In genomic region chr11:66338276-66339162, GRCh38 we compare ENCODE assay signal across 18 cellular contexts. TPM values are rescaled to one million over a fixed set of nuclear protein-coding genes. Genes with fewer than 3 reads are reported as not detected.
A peak's percentile ranks its signal among the peaks of the same experiment; 100 is the strongest.
DNase-seq lines count a peak whose midpoint lies in the region; ATAC-seq, FAIRE-seq and TF ChIP-seq lines count a peak whose summit lies in the region.
"Had no signal": no experiment of that assay in that cellular context is flagged by ENCODE, and none has a peak within 500 bp of the region (broad histone marks: within the 10 kb centered on the region; RNA-seq: fewer than 3 reads in every experiment).

No MANE protein-coding gene starts in this region.

- DNase-seq in heart left ventricle (peak in 3 of 5 donors; percentile 22 to 38 (median 23)), left ventricle myocardium superior (no peak), keratinocyte (ENCODE audit: low read depth, low spot score) (no peak), upper lobe of right lung (peak; percentile 42), esophagus muscularis mucosa (ENCODE audit: extremely low spot score) (no peak)
- DNase-seq: activated CD8-positive, alpha-beta memory T cell treated with anti-CD3 and anti-CD28 coated beads, Interleukin-2, amount 10 ng/mL, durations not matched to agents 7 days and 5 days; dermis blood vessel endothelial cell; DMS153; KBM-7; NCI-H1694; NCI-H510A treated with DMSO at 0.1 percent for 48 hours; OCI-M1 had no signal

- H3K27me3 ChIP-seq in heart left ventricle: no peaks in the 10 kb centered on the region
- H3K27me3 ChIP-seq in keratinocyte (ENCODE audit: control insufficient read depth, extremely low read depth, insufficient read depth, low read length): no peaks in the 10 kb centered on the region
- no peaks in the 10 kb centered on the region for H3K27me3 ChIP-seq in upper lobe of right lung
- H3K27me3 ChIP-seq in esophagus muscularis mucosa: no peaks in the 10 kb centered on the region

- dilution Hi-C loops in keratinocyte (cut with MboI; ENCODE audit: extremely low pct_ligation_motif_present, low sequenced_read_pairs): no loop called here

- no peaks in the 10 kb centered on the region for H3K9me3 ChIP-seq in heart left ventricle
- H3K9me3 ChIP-seq in keratinocyte (ENCODE audit: control insufficient read depth, low read depth, low read length): no peaks in the 10 kb centered on the region
- no peaks in the 10 kb centered on the region for H3K9me3 ChIP-seq in upper lobe of right lung
- H3K9me3 ChIP-seq in esophagus muscularis mucosa: no peaks in the 10 kb centered on the region

- ATAC-seq in heart left ventricle (no peak), left ventricle myocardium superior (no peak), upper lobe of right lung (no peak), HG02884 (IDR thresholded peaks at IDR 0.05; ENCODE audit: unreplicated experiment) (no peak), HG02798 (IDR thresholded peaks at IDR 0.05; ENCODE audit: poor library complexity, unreplicated experiment) (no peak)
- ATAC-seq: activated CD8-positive, alpha-beta memory T cell treated with anti-CD3 and anti-CD28 coated beads, Interleukin-2, amount 10 ng/mL, durations not matched to agents 7 days and 5 days had no signal

- no peak for TF ChIP-seq CTCF in heart left ventricle (IDR thresholded peaks at IDR 0.05)
- peak in 1 of 3 experiments; percentile 16 for TF ChIP-seq CTCF in keratinocyte (optimal IDR thresholded peaks at IDR 0.05 in 1 of 3, IDR thresholded peaks at IDR 0.05 in 1 of 3, conservative IDR thresholded peaks at IDR 0.05 in 1 of 3; ENCODE audit: extremely low read depth in 1 of 3, insufficient read depth in 2 of 3, low read length in 3 of 3)
- no peak for TF ChIP-seq CTCF in upper lobe of right lung (IDR thresholded peaks at IDR 0.05)
- no peak for TF ChIP-seq CTCF in esophagus muscularis mucosa (IDR thresholded peaks at IDR 0.05)

- intact Hi-C loops in heart left ventricle (cut with DNase I) (loop anchor here in 1 of 10 donors (5.0 kb wide), 1 partner anchor 46 kb away; the partner anchor contains the start of gene TMEM151A), left ventricle myocardium superior (cut with micrococcal nuclease) (no loop called here), upper lobe of right lung (cut with DNase I) (no loop called here), esophagus muscularis mucosa (cut with DNase I) (no loop called here)

- FAIRE-seq in keratinocyte (lab: Jason Lieb, UNC): no peak

- peaks cover 6% of the 10 kb centered on the region for H3K9me1 ChIP-seq in keratinocyte (ENCODE audit: control insufficient read depth, extremely low read depth, insufficient read depth, low read length)

- peak overlapping the region; percentile 85 for H3K4me2 ChIP-seq in keratinocyte (ENCODE audit: control insufficient read depth, extremely low read depth, insufficient read depth, low read depth, low read length)

- peaks cover 30% of the 10 kb centered on the region for H3K79me2 ChIP-seq in keratinocyte (ENCODE audit: control insufficient read depth, insufficient read depth, low read length)

- H3K9ac ChIP-seq in keratinocyte (ENCODE audit: control insufficient read depth, extremely low read depth, insufficient read depth, low read length): peak overlapping the region; percentile 85

- TF ChIP-seq POLR2A in heart left ventricle (IDR thresholded peaks at IDR 0.05) (no peak), esophagus muscularis mucosa (IDR thresholded peaks at IDR 0.05; ENCODE audit: low read depth) (no peak)

- H3K4me3 ChIP-seq in heart left ventricle (no peak overlapping the region), keratinocyte (ENCODE audit: control insufficient read depth in 2 of 3, extremely low read depth in 1 of 3, insufficient read depth in 2 of 3, low read depth in 1 of 3, low read length in 3 of 3) (peak overlapping the region in 1 of 3 experiments; percentile 54), upper lobe of right lung (no peak overlapping the region), esophagus muscularis mucosa (no peak overlapping the region)
- H3K4me3 ChIP-seq: lung had no signal

- TF ChIP-seq EP300 in esophagus muscularis mucosa (IDR thresholded peaks at IDR 0.05): no peak

- H4K20me1 ChIP-seq in keratinocyte (ENCODE audit: control insufficient read depth, extremely low read depth, insufficient read depth, low read length): peaks cover under 1% of the 10 kb centered on the region

- peaks cover 4 to 38% (median 23%) of the 10 kb centered on the region in 12 donors for H3K4me1 ChIP-seq in heart left ventricle
- H3K4me1 ChIP-seq in keratinocyte (ENCODE audit: control insufficient read depth, extremely low read depth, insufficient read depth, low read length): peaks cover 51% of the 10 kb centered on the region
- H3K4me1 ChIP-seq in upper lobe of right lung: peaks cover 27% of the 10 kb centered on the region
- H3K4me1 ChIP-seq in esophagus muscularis mucosa: peaks cover 24 to 41% (median 34%) of the 10 kb centered on the region in 4 donors

- WGBS in heart left ventricle, 4 donors: 85 to 92% (median 88%) methylated on average over 11 to 17 of the region's 17 CpGs
- WGBS in esophagus muscularis mucosa: 90% methylated on average over 5 of the region's 17 CpGs

- H3K27ac ChIP-seq in heart left ventricle (no peak overlapping the region), angular gyrus (ENCODE audit: low read depth, low read length) (peak overlapping the region; percentile 46), keratinocyte (ENCODE audit: control insufficient read depth, insufficient read depth, low read length) (peak overlapping the region; percentile 97), upper lobe of right lung (no peak overlapping the region), esophagus muscularis mucosa (replicated peaks in 1 of 4) (no peak overlapping the region)

- no peak overlapping the region for H2AFZ ChIP-seq in keratinocyte (ENCODE audit: control insufficient read depth, low read length)

- H3K36me3 ChIP-seq in heart left ventricle (peaks cover 0 to 57% (median 39%) of the 10 kb centered on the region in 9 donors), keratinocyte (ENCODE audit: control insufficient read depth in 2 of 2, extremely low read depth in 1 of 2, insufficient read depth in 2 of 2, low read length in 2 of 2) (peaks cover 22 to 39% of the 10 kb centered on the region in 2 experiments), upper lobe of right lung (peaks cover 38% of the 10 kb centered on the region), esophagus muscularis mucosa (peaks cover 31 to 66% (median 64%) of the 10 kb centered on the region in 4 donors)

RNA-seq across cellular contexts. Expression of gene RIN1, which starts 2.3 kb away (rescaled TPM):
- total RNA-seq in heart left ventricle (1 to 10 TPM in 8 of 9 donors, under 1 TPM in 1; 0.99 to 5.2 (median 1.5) TPM), left ventricle myocardium superior (1.7 TPM), upper lobe of right lung (7.4 TPM), esophagus muscularis mucosa (1 to 10 TPM; 3.1 to 6.6 (median 4.5) TPM)
- polyA plus RNA-seq in heart left ventricle (1 to 10 TPM; 1.3 to 2.9 TPM), keratinocyte (10.6 to 18.6 TPM (median 16.1 TPM) in 3 replicates)
- 7.9 TPM for polyA plus RNA-seq in keratinocyte (2011; ENCODE audit: low read depth)
- 6.2 and 20.7 TPM in 2 replicates for polyA plus RNA-seq in keratinocyte (2011; cell fraction: cytosol; rRNA removed)
- polyA plus RNA-seq in keratinocyte (2011; cell fraction: nucleus; rRNA removed): 19.3 and 34.2 TPM in 2 replicates
- 28.8 and 29.9 TPM in 2 replicates for polyA plus RNA-seq in keratinocyte (2012; ENCODE audit: low replicate concordance)
- 7.6 to 19.7 TPM (median 10.7 TPM) in 3 replicates for polyA minus RNA-seq in keratinocyte
- polyA minus RNA-seq in keratinocyte (2011; cell fraction: cytosol; rRNA and poly(A)+ RNA removed): 44.9 TPM
- polyA minus RNA-seq in keratinocyte (2011; cell fraction: nucleus; rRNA and poly(A)+ RNA removed): 20.1 and 21.6 TPM in 2 replicates

RNA-seq across cellular contexts. Expression of gene BRMS1, which starts 6.4 kb away (rescaled TPM):
- total RNA-seq in heart left ventricle (10 to 100 TPM in 8 of 9 donors, 1 to 10 TPM in 1; 9.7 to 39.2 (median 16.5) TPM), left ventricle myocardium superior (14.7 TPM), upper lobe of right lung (32.1 TPM), esophagus muscularis mucosa (10 to 100 TPM; 22.8 to 35.1 (median 34.1) TPM)
- polyA plus RNA-seq in heart left ventricle (10 to 100 TPM; 24.7 to 77.4 TPM), keratinocyte (61.4 to 65.8 TPM (median 64.8 TPM) in 3 replicates)
- polyA plus RNA-seq in keratinocyte (2011; ENCODE audit: low read depth): 31.0 TPM
- polyA plus RNA-seq in keratinocyte (2011; cell fraction: cytosol; rRNA removed): 37.7 and 68.6 TPM in 2 replicates
- 44.0 and 44.5 TPM in 2 replicates for polyA plus RNA-seq in keratinocyte (2011; cell fraction: nucleus; rRNA removed)
- 38.4 and 73.3 TPM in 2 replicates for polyA plus RNA-seq in keratinocyte (2012; ENCODE audit: low replicate concordance)
- 14.7 to 32.2 TPM (median 21.4 TPM) in 3 replicates for polyA minus RNA-seq in keratinocyte
- 28.6 TPM for polyA minus RNA-seq in keratinocyte (2011; cell fraction: cytosol; rRNA and poly(A)+ RNA removed)
- polyA minus RNA-seq in keratinocyte (2011; cell fraction: nucleus; rRNA and poly(A)+ RNA removed): 9.1 and 10.6 TPM in 2 replicates

RNA-seq across cellular contexts. Expression of gene B4GAT1, which starts 8.9 kb away (rescaled TPM):
- total RNA-seq in heart left ventricle (100 to 1,000 TPM in 1 of 9 donors, 10 to 100 TPM in 8; 37.3 to 109 (median 52.3) TPM), left ventricle myocardium superior (55.1 TPM), upper lobe of right lung (27.4 TPM), esophagus muscularis mucosa (10 to 100 TPM; 32.0 to 71.4 (median 50.0) TPM)
- polyA plus RNA-seq in heart left ventricle (10 to 100 TPM; 37.2 to 54.0 TPM), keratinocyte (5.2 to 6.0 TPM (median 5.7 TPM) in 3 replicates)
- 2.8 TPM for polyA plus RNA-seq in keratinocyte (2011; ENCODE audit: low read depth)
- polyA plus RNA-seq in keratinocyte (2011; cell fraction: cytosol; rRNA removed): 2.3 and 3.2 TPM in 2 replicates
- polyA plus RNA-seq in keratinocyte (2011; cell fraction: nucleus; rRNA removed): 7.9 and 11.1 TPM in 2 replicates
- 8.2 and 9.6 TPM in 2 replicates for polyA plus RNA-seq in keratinocyte (2012; ENCODE audit: low replicate concordance)
- polyA minus RNA-seq in keratinocyte: 2.2 to 3.3 TPM (median 3.3 TPM) in 3 replicates
- 7.1 TPM for polyA minus RNA-seq in keratinocyte (2011; cell fraction: cytosol; rRNA and poly(A)+ RNA removed)
- 4.7 and 6.7 TPM in 2 replicates for polyA minus RNA-seq in keratinocyte (2011; cell fraction: nucleus; rRNA and poly(A)+ RNA removed)

RNA-seq across cellular contexts. Expression of gene CD248, which starts 21.7 kb away (rescaled TPM):
- 10 to 100 TPM in 5 of 9 donors, 1 to 10 TPM in 4; 6.5 to 33.1 (median 11.8) TPM for total RNA-seq in heart left ventricle
- polyA plus RNA-seq in heart left ventricle: 10 to 100 TPM in 1 of 2 donors, 1 to 10 TPM in 1; 6.0 to 19.9 TPM
- 11.1 TPM for total RNA-seq in left ventricle myocardium superior
- polyA plus RNA-seq in keratinocyte: 0.02 to 0.40 TPM (median 0.12 TPM) in 3 replicates
- polyA plus RNA-seq in keratinocyte (2011; ENCODE audit: low read depth): 0.37 TPM
- polyA plus RNA-seq in keratinocyte (2011; cell fraction: cytosol; rRNA removed): 0.05 and 0.06 TPM in 2 replicates
- 0.31 and 0.40 TPM in 2 replicates for polyA plus RNA-seq in keratinocyte (2011; cell fraction: nucleus; rRNA removed)
- polyA plus RNA-seq in keratinocyte (2012; ENCODE audit: low replicate concordance): 0.06 and 1.2 TPM in 2 replicates
- polyA minus RNA-seq in keratinocyte: 0.23 to 0.52 TPM in 2 of 3 replicates, not detected in the other
- not detected for polyA minus RNA-seq in keratinocyte (2011; cell fraction: cytosol; rRNA and poly(A)+ RNA removed)
- 0.21 TPM in 1 of 2 replicates, not detected in the other for polyA minus RNA-seq in keratinocyte (2011; cell fraction: nucleus; rRNA and poly(A)+ RNA removed)
- total RNA-seq in upper lobe of right lung: 10.0 TPM
- 10 to 100 TPM; 23.0 to 83.8 (median 33.0) TPM for total RNA-seq in esophagus muscularis mucosa
- total RNA-seq: H4 had no signal
- polyA plus RNA-seq: neural cell had no signal

RNA-seq across cellular contexts. Expression of gene SLC29A2, which starts 33.0 kb away (rescaled TPM):
- total RNA-seq in heart left ventricle (10 to 100 TPM in 6 of 9 donors, 1 to 10 TPM in 3; 6.8 to 30.9 (median 13.1) TPM), left ventricle myocardium superior (22.6 TPM), upper lobe of right lung (14.2 TPM), esophagus muscularis mucosa (1 to 10 TPM in 3 of 4 donors, under 1 TPM in 1; 0.50 to 3.6 (median 1.7) TPM)
- polyA plus RNA-seq in heart left ventricle (10 to 100 TPM; 18.2 to 29.7 TPM), keratinocyte (1.3 to 2.7 TPM (median 1.7 TPM) in 3 replicates)
- polyA plus RNA-seq in keratinocyte (2011; ENCODE audit: low read depth): 0.27 TPM
- 2.0 and 2.5 TPM in 2 replicates for polyA plus RNA-seq in keratinocyte (2011; cell fraction: cytosol; rRNA removed)
- polyA plus RNA-seq in keratinocyte (2011; cell fraction: nucleus; rRNA removed): 6.3 and 6.7 TPM in 2 replicates
- polyA plus RNA-seq in keratinocyte (2012; ENCODE audit: low replicate concordance): 2.9 and 3.8 TPM in 2 replicates
- 1.5 to 7.7 TPM (median 1.6 TPM) in 3 replicates for polyA minus RNA-seq in keratinocyte
- 2.3 TPM for polyA minus RNA-seq in keratinocyte (2011; cell fraction: cytosol; rRNA and poly(A)+ RNA removed)
- 1.2 and 2.0 TPM in 2 replicates for polyA minus RNA-seq in keratinocyte (2011; cell fraction: nucleus; rRNA and poly(A)+ RNA removed)

Comparison
In these comparisons a context has a peak if more than half of its experiments do, and no peak if none do; other contexts are left out.
1. DNase-seq: peak in heart left ventricle (3 of 5) and upper lobe of right lung (single experiment); none in left ventricle myocardium superior (single experiment), keratinocyte (single experiment) and esophagus muscularis mucosa (single experiment).
2. H3K27ac ChIP-seq: peak in angular gyrus (single experiment) and keratinocyte (single experiment); none in heart left ventricle (0 of 12), upper lobe of right lung (single experiment) and esophagus muscularis mucosa (0 of 4).